ENCODE assay signal across 14 cellular contexts in the genomic region with DNA sequence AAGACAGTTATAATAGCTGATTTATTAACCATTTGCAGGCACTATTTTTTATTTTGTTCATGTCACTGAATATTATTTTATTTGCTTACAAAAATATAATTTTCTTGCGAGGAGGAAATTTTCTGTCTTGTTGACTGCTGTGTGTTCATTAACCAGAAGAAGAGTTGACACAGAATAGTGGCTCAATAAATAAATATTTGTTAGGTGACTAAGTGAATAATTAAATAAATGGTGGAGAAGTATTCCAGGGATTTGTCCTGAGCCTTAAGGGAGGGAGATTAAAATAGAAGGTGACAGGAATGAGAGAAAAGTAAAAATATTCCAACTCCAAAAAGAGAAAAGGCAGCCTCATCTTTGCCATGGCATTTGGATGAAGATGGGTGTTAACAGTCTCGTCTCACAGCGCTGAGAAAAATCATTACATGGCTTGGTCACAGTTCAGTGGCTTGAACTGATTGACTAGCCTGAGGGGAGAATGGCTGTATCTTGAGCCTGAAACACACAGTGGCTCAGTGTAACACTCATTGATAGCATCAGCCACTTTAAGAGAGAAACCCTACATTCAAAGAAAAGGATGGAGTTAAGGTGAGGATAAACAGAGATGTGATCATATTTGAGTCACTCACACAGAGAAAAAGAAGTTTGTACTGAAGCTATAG.
"Had no signal": no experiment of that assay in that cellular context is flagged by ENCODE, and none has a peak within 500 bp of the region (broad histone marks: within the 10 kb centered on the region; RNA-seq: fewer than 3 reads in every experiment).

No MANE protein-coding gene starts in this region.

- ATAC-seq: activated T-helper 17 cell treated with anti-CD3 and anti-CD28 coated beads, Interleukin-2, amount 50 U/mL, for 72 hours; gastroesophageal sphincter; left lung; natural killer cell treated with Interleukin-12 subunit alpha and Interleukin-12 subunit beta and Interleukin-15 and Interleukin-18, amount 100 ng/mL, for 72 hours had no signal

- H3K9me3 ChIP-seq: gastroesophageal sphincter, left lung had no signal

- H3K27me3 ChIP-seq: cardiac muscle cell, gastroesophageal sphincter, hepatocyte, left lung had no signal

- H3K4me3 ChIP-seq: cardiac muscle cell, gastroesophageal sphincter, hepatocyte, left lung had no signal

- H3K4me2 ChIP-seq: hepatocyte had no signal

- H3K4me1 ChIP-seq: gastroesophageal sphincter, left lung had no signal

- FAIRE-seq: colon had no signal

- DNase-seq: activated CD4-positive, alpha-beta T cell treated with anti-CD3 and anti-CD28 coated beads, Interleukin-2, amount 10 ng/mL, durations not matched to agents 7 days and 5 days; activated CD4-positive, CD25-positive, alpha-beta regulatory T cell; activated naive CD4-positive, alpha-beta T cell treated with anti-CD3 and anti-CD28 coated beads, Interleukin-2, amount 10 ng/mL, durations not matched to agents 7 days and 5 days; activated T-cell treated with anti-CD3 and anti-CD28 coated beads for 4 hours; effector CD4-positive, alpha-beta T cell; left lung; stimulated activated CD4-positive, alpha-beta T cell treated with anti-CD3 and anti-CD28 coated beads, Interleukin-4, amount 100 ng/mL, for 1 hour; stimulated activated CD8-positive, alpha-beta memory T cell treated with anti-CD3 and anti-CD28 coated beads, Interleukin-4, amount 100 ng/mL, for 48 hours had no signal

- H3K27ac ChIP-seq: cardiac muscle cell, gastroesophageal sphincter, hepatocyte, left lung had no signal

- H3K36me3 ChIP-seq: cardiac muscle cell, gastroesophageal sphincter, left lung had no signal
